Comparison of ENCODE assay signal across 1 cellular context in the genomic region with DNA sequence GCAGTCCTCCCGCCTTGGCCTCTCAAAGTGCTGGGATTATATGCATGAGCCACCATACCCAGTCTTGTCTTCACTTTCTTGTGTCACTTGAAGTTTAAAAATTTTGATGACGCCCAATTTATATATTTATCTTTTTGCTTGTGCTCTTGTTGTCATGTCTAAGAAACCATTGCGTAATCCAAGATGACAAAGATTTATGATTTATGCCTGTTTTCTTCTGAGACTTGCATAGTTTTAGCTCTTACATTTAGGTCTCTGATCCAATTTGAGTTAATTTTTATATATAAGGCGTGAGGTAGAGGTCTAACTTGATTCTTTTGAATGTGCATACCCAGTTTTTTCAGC.
TF ChIP-seq lines count a peak whose summit lies in the region.

No MANE protein-coding gene starts in this region.

TF ChIP-seq in HepG2, 621 proteins besides CTCF, POLR2A, EP300 and RAD21:
- TF ChIP-seq, protein P1, sequence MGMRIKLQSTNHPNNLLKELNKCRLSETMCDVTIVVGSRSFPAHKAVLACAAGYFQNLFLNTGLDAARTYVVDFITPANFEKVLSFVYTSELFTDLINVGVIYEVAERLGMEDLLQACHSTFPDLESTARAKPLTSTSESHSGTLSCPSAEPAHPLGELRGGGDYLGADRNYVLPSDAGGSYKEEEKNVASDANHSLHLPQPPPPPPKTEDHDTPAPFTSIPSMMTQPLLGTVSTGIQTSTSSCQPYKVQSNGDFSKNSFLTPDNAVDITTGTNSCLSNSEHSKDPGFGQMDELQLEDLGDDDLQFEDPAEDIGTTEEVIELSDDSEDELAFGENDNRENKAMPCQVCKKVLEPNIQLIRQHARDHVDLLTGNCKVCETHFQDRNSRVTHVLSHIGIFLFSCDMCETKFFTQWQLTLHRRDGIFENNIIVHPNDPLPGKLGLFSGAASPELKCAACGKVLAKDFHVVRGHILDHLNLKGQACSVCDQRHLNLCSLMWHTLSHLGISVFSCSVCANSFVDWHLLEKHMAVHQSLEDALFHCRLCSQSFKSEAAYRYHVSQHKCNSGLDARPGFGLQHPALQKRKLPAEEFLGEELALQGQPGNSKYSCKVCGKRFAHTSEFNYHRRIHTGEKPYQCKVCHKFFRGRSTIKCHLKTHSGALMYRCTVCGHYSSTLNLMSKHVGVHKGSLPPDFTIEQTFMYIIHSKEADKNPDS (CRISPR knock-in tag; IDR thresholded peaks at IDR 0.05), result no peak
- TF ChIP-seq CEBPB (IDR thresholded peaks at IDR 0.05; ENCODE audit: borderline replicate concordance, low read depth, low read length), result peak; percentile 77
- TF ChIP-seq, protein P2, sequence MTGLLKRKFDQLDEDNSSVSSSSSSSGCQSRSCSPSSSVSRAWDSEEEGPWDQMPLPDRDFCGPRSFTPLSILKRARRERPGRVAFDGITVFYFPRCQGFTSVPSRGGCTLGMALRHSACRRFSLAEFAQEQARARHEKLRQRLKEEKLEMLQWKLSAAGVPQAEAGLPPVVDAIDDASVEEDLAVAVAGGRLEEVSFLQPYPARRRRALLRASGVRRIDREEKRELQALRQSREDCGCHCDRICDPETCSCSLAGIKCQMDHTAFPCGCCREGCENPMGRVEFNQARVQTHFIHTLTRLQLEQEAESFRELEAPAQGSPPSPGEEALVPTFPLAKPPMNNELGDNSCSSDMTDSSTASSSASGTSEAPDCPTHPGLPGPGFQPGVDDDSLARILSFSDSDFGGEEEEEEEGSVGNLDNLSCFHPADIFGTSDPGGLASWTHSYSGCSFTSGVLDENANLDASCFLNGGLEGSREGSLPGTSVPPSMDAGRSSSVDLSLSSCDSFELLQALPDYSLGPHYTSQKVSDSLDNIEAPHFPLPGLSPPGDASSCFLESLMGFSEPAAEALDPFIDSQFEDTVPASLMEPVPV (CRISPR knock-in tag; IDR thresholded peaks at IDR 0.05), result no peak
- TF ChIP-seq CEBPG (CRISPR knock-in tag; IDR thresholded peaks at IDR 0.05), result 0 out of 2 replicates have a peak, but pooled peaks have one; percentile 4
TF ChIP-seq in HepG2: peak in this region for 2.
